Comparison of ENCODE assay signal across 12 cellular contexts in genomic region chr5:150156540-150156939, GRCh38. TPM values are rescaled to one million over a fixed set of nuclear protein-coding genes. Genes with fewer than 3 reads are reported as not detected.
DNase-seq lines count a peak whose midpoint lies in the region; ATAC-seq and TF ChIP-seq lines count a peak whose summit lies in the region.
"Had no signal": no experiment of that assay in that cellular context is flagged by ENCODE, and none has a peak within 500 bp of the region (broad histone marks: within the 10 kb centered on the region; RNA-seq: fewer than 3 reads in every experiment).

No MANE protein-coding gene starts in this region.

- H2BK12ac ChIP-seq in trophoblast cell (ENCODE audit: low read length): peak overlapping the region; percentile 48

- no peak overlapping the region for H2AFZ ChIP-seq in trophoblast cell (ENCODE audit: insufficient read depth, low read length, poor library complexity)

- intact Hi-C loops in A673 (cut with micrococcal nuclease; ENCODE audit: unreplicated experiment): no loop called here
- intact Hi-C loops in esophagus squamous epithelium (cut with DNase I): no loop called here

- H3K9me3 ChIP-seq in A673 (ENCODE audit: low read depth, low read length, poor library complexity, severe bottlenecking): no peaks in the 10 kb centered on the region
- no peaks in the 10 kb centered on the region for H3K9me3 ChIP-seq in Peyer's patch
- H3K9me3 ChIP-seq in esophagus squamous epithelium: no peaks in the 10 kb centered on the region
- H3K9me3 ChIP-seq in trophoblast cell (ENCODE audit: insufficient read depth, low read depth, low read length): no peaks in the 10 kb centered on the region

- peak overlapping the region; percentile 9 for H4K91ac ChIP-seq in trophoblast cell (ENCODE audit: low read depth, low read length)

- no peaks in the 10 kb centered on the region for H3K27me3 ChIP-seq in A673 (replicated peaks; ENCODE audit: insufficient read depth, low read depth, low read length, poor library complexity)
- H3K27me3 ChIP-seq in Peyer's patch: no peaks in the 10 kb centered on the region
- peaks cover 0 to 56% (median 0%) of the 10 kb centered on the region in 4 donors for H3K27me3 ChIP-seq in esophagus squamous epithelium
- H3K27me3 ChIP-seq in trophoblast cell (ENCODE audit: insufficient read depth, low read length): no peaks in the 10 kb centered on the region

- TF ChIP-seq CTCF in A673 (conservative IDR thresholded peaks at IDR 0.05; ENCODE audit: low read depth, low read length) (no peak), Peyer's patch (IDR thresholded peaks at IDR 0.05) (no peak), esophagus squamous epithelium (IDR thresholded peaks at IDR 0.05) (no peak)

- H3K4me2 ChIP-seq in trophoblast cell (ENCODE audit: low read length): peak overlapping the region; percentile 66

- no peak overlapping the region for H3K4ac ChIP-seq in trophoblast cell (ENCODE audit: low read depth, low read length)

- H3K79me1 ChIP-seq in trophoblast cell (ENCODE audit: low read length): peaks cover 38% of the 10 kb centered on the region

- TF ChIP-seq POLR2A in Peyer's patch (IDR thresholded peaks at IDR 0.05) (no peak), esophagus squamous epithelium (IDR thresholded peaks at IDR 0.05) (no peak)

- no peak overlapping the region for H2AK5ac ChIP-seq in trophoblast cell (ENCODE audit: low read length)

- peaks cover 7% of the 10 kb centered on the region for H3K79me2 ChIP-seq in trophoblast cell (ENCODE audit: control insufficient read depth, insufficient read depth, low read length, poor library complexity)

- DNase-seq in A673 (ENCODE audit: low spot score): no peak
- DNase-seq in Peyer's patch: no peak
- no peak for DNase-seq in esophagus squamous epithelium (lab: John Stamatoyannopoulos, UW)
- no peak for DNase-seq in trophoblast cell
- no peak for DNase-seq in NCI-H2081 treated with DMSO at 0.1 percent for 48 hours (lab: John Stamatoyannopoulos, UW)
- DNase-seq in SIG-M5 (lab: John Stamatoyannopoulos, UW): no peak
- DNase-seq: NCI-H1092 treated with DMSO at 0.1 percent for 48 hours had no signal

- H2BK5ac ChIP-seq in trophoblast cell (ENCODE audit: low read depth, low read length, poor library complexity): no peak overlapping the region

- 61 to 71% methylated on average over 3 to 4 of the region's 4 CpGs for WGBS in esophagus squamous epithelium, 2 donors
- no CpG with 5 or more reads among the region's 4 CpGs for WGBS in trophoblast cell (ENCODE audit: extremely low coverage, insufficient coverage, insufficient read length)

- H3K9ac ChIP-seq in trophoblast cell (ENCODE audit: low read length): no peak overlapping the region

- H3K23ac ChIP-seq in trophoblast cell (ENCODE audit: low read length): no peak overlapping the region

- no peak overlapping the region for H4K8ac ChIP-seq in trophoblast cell (ENCODE audit: low read depth, low read length)

- no peak overlapping the region for H2BK120ac ChIP-seq in trophoblast cell (ENCODE audit: insufficient read depth, low read length, poor library complexity)

- CTCF ChIA-PET in A673 (lab: Charles Lee): no interaction called here

- POLR2A ChIA-PET in A673 (lab: Charles Lee; ENCODE audit: low non-redundant PET): no interaction called here

- no peak overlapping the region for H3K14ac ChIP-seq in trophoblast cell (ENCODE audit: low read length)

- no TSS peak for BruUV-seq in A673 (replicated peaks; lab: Mats Ljungman, UMichigan)

- ATAC-seq in GM19463 (IDR thresholded peaks at IDR 0.05; ENCODE audit: unreplicated experiment) (no peak), GM18909 (IDR thresholded peaks at IDR 0.05; ENCODE audit: poor library complexity, unreplicated experiment) (no peak)

- H3K36me3 ChIP-seq in A673 (ENCODE audit: insufficient read depth, low read length, poor library complexity, severe bottlenecking) (no peaks in the 10 kb centered on the region), Peyer's patch (no peaks in the 10 kb centered on the region), esophagus squamous epithelium (no peaks in the 10 kb centered on the region), trophoblast cell (ENCODE audit: control insufficient read depth in 1 of 2, insufficient read depth in 2 of 2, low read length in 2 of 2) (peaks cover 9% of the 10 kb centered on the region in 2 experiments)

- no peak overlapping the region for H3K18ac ChIP-seq in trophoblast cell (ENCODE audit: low read length)

- no peak overlapping the region for H4K12ac ChIP-seq in trophoblast cell (ENCODE audit: low read depth, low read length)

- peak overlapping the region; percentile 75 for H3K27ac ChIP-seq in A673 (ENCODE audit: low read depth, low read length, poor library complexity, severe bottlenecking)
- H3K27ac ChIP-seq in Peyer's patch: peak overlapping the region; percentile 44 to 80 (median 68)
- peak overlapping the region; percentile 74 to 91 (median 89) for H3K27ac ChIP-seq in esophagus squamous epithelium
- H3K27ac ChIP-seq in trophoblast cell (ENCODE audit: low read depth, low read length): no peak overlapping the region
- H3K27ac ChIP-seq: C4-2B had no signal

- no peak overlapping the region for H3K4me3 ChIP-seq in A673 (ENCODE audit: low read depth, low read length, poor library complexity, severe bottlenecking)
- no peak overlapping the region for H3K4me3 ChIP-seq in Peyer's patch
- H3K4me3 ChIP-seq in esophagus squamous epithelium: peak overlapping the region in 2 of 4 donors; percentile 47 to 66
- H3K4me3 ChIP-seq in trophoblast cell (ENCODE audit: low read depth, low read length): no peak overlapping the region

- peaks cover 55% of the 10 kb centered on the region for H3K4me1 ChIP-seq in A673 (ENCODE audit: insufficient read depth, low read length, poor library complexity, severe bottlenecking)
- H3K4me1 ChIP-seq in Peyer's patch: peaks cover 0 to 4% (median 0%) of the 10 kb centered on the region in 4 donors
- peaks cover 10 to 71% (median 13%) of the 10 kb centered on the region in 3 donors for H3K4me1 ChIP-seq in esophagus squamous epithelium
- H3K4me1 ChIP-seq in trophoblast cell (ENCODE audit: control insufficient read depth in 1 of 2, insufficient read depth in 2 of 2, low read length in 2 of 2): peaks cover 25 to 51% of the 10 kb centered on the region in 2 experiments

RNA-seq across cellular contexts. Expression of gene PDGFRB, which starts 0.9 kb away (rescaled TPM):
- total RNA-seq in A673 (2021) (25.9 and 58.3 TPM in 2 replicates), Peyer's patch (10 to 100 TPM; 17.5 to 87.5 (median 31.2) TPM), esophagus squamous epithelium (10 to 100 TPM in 3 of 4 donors, 1 to 10 TPM in 1; 5.6 to 51.7 (median 31.0) TPM)
- polyA plus RNA-seq in trophoblast cell (2013): 91.3 and 93.4 TPM in 2 replicates

RNA-seq across cellular contexts. Expression of gene CDX1, which starts 10.0 kb away (rescaled TPM):
- total RNA-seq in A673 (2021) (not detected in 2 replicates), Peyer's patch (100 to 1,000 TPM; 177 to 429 (median 370) TPM), esophagus squamous epithelium (not detected)
- polyA plus RNA-seq in trophoblast cell (2013): 9.7 and 11.3 TPM in 2 replicates
- total RNA-seq: glomerular endothelial cell had no signal

RNA-seq across cellular contexts. Expression of gene SLC6A7, which starts 33.3 kb away (rescaled TPM):
- total RNA-seq in A673 (2021) (not detected in 2 replicates), Peyer's patch (10 to 100 TPM; 12.3 to 41.6 (median 19.9) TPM), esophagus squamous epithelium (not detected)
- 0.01 and 0.03 TPM in 2 replicates for polyA plus RNA-seq in trophoblast cell (2013)
- total RNA-seq: glomerular endothelial cell, mesenteric fat pad had no signal

Comparison
In these comparisons a context has a peak if more than half of its experiments do, and no peak if none do; other contexts are left out.
1. RNA of gene CDX1, which starts 10.0 kb away (total RNA-seq): 177 to 429 TPM in Peyer's patch; not detected in A673 and not detected in esophagus squamous epithelium; every median in the first group is over 100 times any median in the second.
2. RNA of gene SLC6A7, which starts 33.3 kb away (total RNA-seq): 12.3 to 41.6 TPM in Peyer's patch; not detected in A673 and not detected in esophagus squamous epithelium; every median in the first group is over 10 times any median in the second.